13 cellular contexts compared by ENCODE assay signal in the genomic region with DNA sequence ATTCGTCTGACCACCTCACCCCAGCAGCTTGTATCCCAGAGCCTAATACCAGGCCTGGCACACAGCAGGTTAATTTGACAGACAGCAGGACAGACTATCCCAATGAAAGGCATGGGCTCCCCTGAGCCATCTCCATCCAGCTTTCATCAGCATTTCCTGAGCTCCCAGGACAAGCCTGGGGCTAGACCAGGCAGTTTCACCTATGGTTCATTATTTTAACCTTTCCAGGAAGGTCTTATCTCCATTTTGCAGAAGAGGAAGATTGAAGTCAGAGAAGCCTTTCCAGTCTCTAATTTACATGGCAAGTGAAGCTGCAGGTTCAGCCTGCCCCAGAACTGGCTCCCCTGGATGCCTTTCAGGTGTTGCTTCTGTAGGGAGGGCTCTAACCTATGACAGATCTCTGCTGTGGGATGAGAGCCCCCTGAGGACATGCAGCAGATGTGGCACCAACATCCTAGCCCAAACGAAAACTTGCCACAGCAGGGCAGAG. TPM values are rescaled to one million over a fixed set of nuclear protein-coding genes. Genes with fewer than 3 reads are reported as not detected.
A peak's percentile ranks its signal among the peaks of the same experiment; 100 is the strongest.
DNase-seq lines count a peak whose midpoint lies in the region; ATAC-seq and TF ChIP-seq lines count a peak whose summit lies in the region.
"Had no signal": no experiment of that assay in that cellular context is flagged by ENCODE, and none has a peak within 500 bp of the region (broad histone marks: within the 10 kb centered on the region; RNA-seq: fewer than 3 reads in every experiment).

No MANE protein-coding gene starts in this region.

- no peak overlapping the region for H3K4me3 Mint-ChIP-seq in stimulated activated naive B cell treated with anti-CD40 and anti-IgM and Interleukin-4, amounts not matched to agents 10 μg/mL and 1 μg/mL and 100 μg/mL, for 72 hours
- H3K4me3 Mint-ChIP-seq: activated T-helper 1 cell treated with anti-CD3 and anti-CD28 coated beads, Interleukin-12 subunit alpha, Interleukin-12 subunit beta, Interleukin-2, Interleukin-4 antibody, amounts not matched to agents 30 ng/mL and 10 ng/mL and 1 ng/mL, durations not matched to agents 14 hours and 24 hours and 36 hours had no signal

- no peak overlapping the region for H4K8ac ChIP-seq in trophoblast cell (ENCODE audit: low read depth, low read length)

- no peaks in the 10 kb centered on the region for H3K27me3 Mint-ChIP-seq in stimulated activated naive B cell treated with anti-CD40 and anti-IgM and Interleukin-4, amounts not matched to agents 10 μg/mL and 1 μg/mL and 100 μg/mL, for 72 hours

- H3K4ac ChIP-seq in trophoblast cell (ENCODE audit: low read depth, low read length): no peak overlapping the region

- no peak overlapping the region for H3K27ac Mint-ChIP-seq in stimulated activated naive B cell treated with anti-CD40 and anti-IgM and Interleukin-4, amounts not matched to agents 10 μg/mL and 1 μg/mL and 100 μg/mL, for 72 hours
- H3K27ac Mint-ChIP-seq: activated T-helper 1 cell treated with anti-CD3 and anti-CD28 coated beads, Interleukin-12 subunit alpha, Interleukin-12 subunit beta, Interleukin-2, Interleukin-4 antibody, amounts not matched to agents 30 ng/mL and 10 ng/mL and 1 ng/mL, durations not matched to agents 14 hours and 24 hours and 36 hours had no signal

- H3K4me2 ChIP-seq in trophoblast cell (ENCODE audit: low read length): peak overlapping the region; percentile 25

- H4K91ac ChIP-seq in trophoblast cell (ENCODE audit: low read depth, low read length): peak overlapping the region; percentile 85

- H2AK5ac ChIP-seq in trophoblast cell (ENCODE audit: low read length): no peak overlapping the region

- POLR2A ChIA-PET in Panc1 (lab: Charles Lee): interaction anchor here (0.6 kb wide), 2 partner anchors 606 to 1468 kb away, joined by 4 to 5 read pairs; no protein-coding TSS in a partner anchor

- ATAC-seq in Panc1: no peak
- no peak for ATAC-seq in stimulated activated naive B cell treated with anti-CD40 and anti-IgM and Interleukin-4, amounts not matched to agents 10 μg/mL and 1 μg/mL and 100 μg/mL, for 72 hours (replicated peaks)

- H3K4me1 Mint-ChIP-seq in stimulated activated naive B cell treated with anti-CD40 and anti-IgM and Interleukin-4, amounts not matched to agents 10 μg/mL and 1 μg/mL and 100 μg/mL, for 72 hours: peaks cover 14 to 23% of the 10 kb centered on the region in 2 donors

- no peaks in the 10 kb centered on the region for H3K36me3 ChIP-seq in Panc1 (ENCODE audit: control insufficient read depth, insufficient read depth, low read length)
- H3K36me3 ChIP-seq in esophagus muscularis mucosa: no peaks in the 10 kb centered on the region
- H3K36me3 ChIP-seq in trophoblast cell (ENCODE audit: control insufficient read depth in 1 of 2, insufficient read depth in 2 of 2, low read length in 2 of 2): no peaks in the 10 kb centered on the region

- H3K27ac ChIP-seq in Panc1 (ENCODE audit: low read length): peak overlapping the region; percentile 96
- H3K27ac ChIP-seq in esophagus muscularis mucosa (replicated peaks in 1 of 4): peak overlapping the region; percentile 95 to 98 (median 97)
- peak overlapping the region; percentile 65 for H3K27ac ChIP-seq in trophoblast cell (ENCODE audit: low read depth, low read length)

- no peak overlapping the region for H3K9ac ChIP-seq in trophoblast cell (ENCODE audit: low read length)

- intact Hi-C loops in Panc1 (cut with micrococcal nuclease; ENCODE audit: unreplicated experiment) (no loop called here), esophagus muscularis mucosa (cut with DNase I) (no loop called here)

- peak; percentile 91 for DNase-seq in ELF-1 (ENCODE audit: low read depth, low spot score)
- DNase-seq in Panc1 (ENCODE audit: low read depth, low spot score): no peak
- no peak for DNase-seq in esophagus muscularis mucosa (ENCODE audit: extremely low spot score)
- peak; percentile 76 to 89 for DNase-seq in trophoblast cell
- DNase-seq in COR-L47 (lab: John Stamatoyannopoulos, UW): no peak
- DNase-seq in epidermal melanocyte (ENCODE audit: insufficient read length, low spot score): no peak
- DNase-seq in stimulated activated naive B cell treated with anti-CD40 and anti-IgM and Interleukin-4, amounts not matched to agents 10 μg/mL and 1 μg/mL and 100 μg/mL, for 72 hours: no peak
- DNase-seq in NK-92 treated with Interleukin-12 subunit alpha and Interleukin-12 subunit beta, amount 100 ng/mL, for 24 hours (lab: John Stamatoyannopoulos, UW): no peak
- DNase-seq: activated CD4-positive, alpha-beta T cell treated with anti-CD3 and anti-CD28 coated beads, Interleukin-2, amount 50 U/mL, for 1 hour; HCEC 1CT; stimulated activated CD4-positive, alpha-beta T cell treated with anti-CD3 and anti-CD28 coated beads, Interleukin-2, amount 100 ng/mL, for 24 hours; stimulated activated naive CD4-positive, alpha-beta T cell had no signal

- in situ Hi-C loops in Panc1 (cut with HindIII; ENCODE audit: low pct_unique_long_range_greater_than_20kb, low sequenced_read_pairs): no loop called here

- TF ChIP-seq CTCF in Panc1 (IDR thresholded peaks at IDR 0.05) (no peak), esophagus muscularis mucosa (IDR thresholded peaks at IDR 0.05) (no peak)

- H3K14ac ChIP-seq in trophoblast cell (ENCODE audit: low read length): no peak overlapping the region

- H3K79me1 ChIP-seq in trophoblast cell (ENCODE audit: low read length): peaks cover 48% of the 10 kb centered on the region

- H3K36me3 Mint-ChIP-seq in stimulated activated naive B cell treated with anti-CD40 and anti-IgM and Interleukin-4, amounts not matched to agents 10 μg/mL and 1 μg/mL and 100 μg/mL, for 72 hours: no peaks in the 10 kb centered on the region

- no peak overlapping the region for H2BK120ac ChIP-seq in trophoblast cell (ENCODE audit: insufficient read depth, low read length, poor library complexity)

- peaks cover 11% of the 10 kb centered on the region for H3K79me2 ChIP-seq in trophoblast cell (ENCODE audit: control insufficient read depth, insufficient read depth, low read length, poor library complexity)

- no peak for TF ChIP-seq EP300 in esophagus muscularis mucosa (IDR thresholded peaks at IDR 0.05)

- no TSS peak for BruUV-seq in Panc1 (replicated peaks; lab: Mats Ljungman, UMichigan)

- no peak overlapping the region for H2BK12ac ChIP-seq in trophoblast cell (ENCODE audit: low read length)

- no peak for TF ChIP-seq POLR2A in esophagus muscularis mucosa (IDR thresholded peaks at IDR 0.05; ENCODE audit: low read depth)

- CTCF ChIA-PET in Panc1 (lab: Charles Lee): interaction anchor here (1.1 kb wide), 2 partner anchors 38 to 54 kb away, joined by 3 to 5 read pairs; no protein-coding TSS in a partner anchor

- H2AFZ ChIP-seq in trophoblast cell (ENCODE audit: insufficient read depth, low read length, poor library complexity): no peak overlapping the region

- peaks cover 86% of the 10 kb centered on the region for H3K4me1 ChIP-seq in Panc1 (ENCODE audit: control insufficient read depth, insufficient read depth, low read length)
- H3K4me1 ChIP-seq in esophagus muscularis mucosa: peaks cover 66 to 100% (median 100%) of the 10 kb centered on the region in 4 donors
- H3K4me1 ChIP-seq in trophoblast cell (ENCODE audit: control insufficient read depth in 1 of 2, insufficient read depth in 2 of 2, low read length in 2 of 2): peaks cover 49 to 67% of the 10 kb centered on the region in 2 experiments

- H3K9me3 Mint-ChIP-seq in stimulated activated naive B cell treated with anti-CD40 and anti-IgM and Interleukin-4, amounts not matched to agents 10 μg/mL and 1 μg/mL and 100 μg/mL, for 72 hours: no peaks in the 10 kb centered on the region

- H4K12ac ChIP-seq in trophoblast cell (ENCODE audit: low read depth, low read length): no peak overlapping the region

- H3K4me3 ChIP-seq in Panc1 (ENCODE audit: low read depth in 2 of 2, low read length in 2 of 2) (no peak overlapping the region), esophagus muscularis mucosa (no peak overlapping the region), trophoblast cell (ENCODE audit: low read depth, low read length) (no peak overlapping the region)

- no peaks in the 10 kb centered on the region for H3K27me3 ChIP-seq in Panc1 (ENCODE audit: control insufficient read depth, insufficient read depth, low read length)
- no peaks in the 10 kb centered on the region for H3K27me3 ChIP-seq in esophagus muscularis mucosa
- no peaks in the 10 kb centered on the region for H3K27me3 ChIP-seq in trophoblast cell (ENCODE audit: insufficient read depth, low read length)

- H3K23ac ChIP-seq in trophoblast cell (ENCODE audit: low read length): no peak overlapping the region

- WGBS in esophagus muscularis mucosa: 50% methylated on average over 2 of the region's 2 CpGs
- WGBS in trophoblast cell (ENCODE audit: extremely low coverage, insufficient coverage, insufficient read length): no CpG with 5 or more reads among the region's 2 CpGs

- H3K18ac ChIP-seq in trophoblast cell (ENCODE audit: low read length): no peak overlapping the region

- no peak overlapping the region for H2BK5ac ChIP-seq in trophoblast cell (ENCODE audit: low read depth, low read length, poor library complexity)

- H3K9me3 ChIP-seq in Panc1 (ENCODE audit: control insufficient read depth, insufficient read depth, low read depth, low read length): no peaks in the 10 kb centered on the region
- no peaks in the 10 kb centered on the region for H3K9me3 ChIP-seq in esophagus muscularis mucosa
- no peaks in the 10 kb centered on the region for H3K9me3 ChIP-seq in trophoblast cell (ENCODE audit: insufficient read depth, low read depth, low read length)

RNA-seq across cellular contexts. Expression of gene ARRB1, which starts 17.0 kb away (rescaled TPM):
- 219 TPM for total RNA-seq in Panc1 (2021; ENCODE audit: unreplicated experiment)
- polyA plus RNA-seq in Panc1 (2012; ENCODE audit: insufficient read length): 236 TPM
- 100 to 1,000 TPM in 1 of 4 donors, 10 to 100 TPM in 3; 41.1 to 102 (median 76.7) TPM for total RNA-seq in esophagus muscularis mucosa
- 34.1 and 34.7 TPM in 2 replicates for polyA plus RNA-seq in trophoblast cell (2013)

Comparison
In these comparisons a context has a peak if more than half of its experiments do, and no peak if none do; other contexts are left out.
1. DNase-seq: peak in ELF-1 (single experiment) and trophoblast cell (2 of 2); none in Panc1 (single experiment), esophagus muscularis mucosa (single experiment), COR-L47 (single experiment), epidermal melanocyte (single experiment), stimulated activated naive B cell treated with anti-CD40 and anti-IgM and Interleukin-4, amounts not matched to agents 10 μg/mL and 1 μg/mL and 100 μg/mL, for 72 hours (single experiment) and NK-92 treated with Interleukin-12 subunit alpha and Interleukin-12 subunit beta, amount 100 ng/mL, for 24 hours (single experiment).
2. Peak in every context shown above with its lines, with median percentiles within 50 percentile points of each other: H3K27ac ChIP-seq.